ENCODE assay signal across 8 cellular contexts in genomic region chr14:65101631-65102440, GRCh38. TPM values are rescaled to one million over a fixed set of nuclear protein-coding genes. Genes with fewer than 3 reads are reported as not detected.
DNase-seq lines count a peak whose midpoint lies in the region; ATAC-seq and TF ChIP-seq lines count a peak whose summit lies in the region.

No MANE protein-coding gene starts in this region.

- no peak for TF ChIP-seq CTCF in AG04449 (IDR thresholded peaks at IDR 0.05; ENCODE audit: insufficient read depth, low read length, missing control alignments)
- TF ChIP-seq CTCF in ascending aorta (IDR thresholded peaks at IDR 0.05), result no peak

- intact Hi-C loops in ascending aorta (cut with DNase I), result loop anchor here (1.0 to 10.0 kb wide), 5 partner anchors 55 to 715 kb away; partner anchors contain the start of genes CHURC1, FUT8 and MTHFD1

- POLR2A ChIA-PET in AG04449 (lab: Yijun Ruan, JAX), result interaction anchor here (0.8 to 1.0 kb wide), 2 partner anchors 19 to 37 kb away, joined by 3 read pairs; no protein-coding TSS in a partner anchor

- peak overlapping the region; percentile 88 for H3K9ac ChIP-seq in SK-N-MC (ENCODE audit: insufficient read length)

- peaks cover 7% of the 10 kb centered on the region for H3K4me1 ChIP-seq in HAP-1
- H3K4me1 ChIP-seq in ascending aorta, result peaks cover 11 to 38% of the 10 kb centered on the region in 2 donors

- CTCF ChIA-PET in AG04449 (lab: Yijun Ruan, JAX), result no interaction called here

- H3K27ac ChIP-seq in SK-N-MC (no peak overlapping the region), ascending aorta (peak overlapping the region; percentile 81 to 88)

- H3K4me1 Mint-ChIP-seq in immature natural killer cell, result peaks cover 47 to 55% of the 10 kb centered on the region in 2 donors

- H3K9me3 ChIP-seq in HAP-1 (no peaks in the 10 kb centered on the region), SK-N-MC (ENCODE audit: low read depth, low read length) (no peaks in the 10 kb centered on the region), ascending aorta (no peaks in the 10 kb centered on the region)

- no peak for DNase-seq in AG04449 (ENCODE audit: low read depth, low spot score)
- DNase-seq in HAP-1 (ENCODE audit: low spot score in 2 of 2), result peak in 1 of 2 experiments; percentile 25
- DNase-seq in SK-N-MC (ENCODE audit: low read depth, low spot score), result no peak
- DNase-seq in ascending aorta (ENCODE audit: low spot score in 2 of 2), result peak in 1 of 2 donors; percentile 65
- DNase-seq in immature natural killer cell, result peak; percentile 23 to 30 (median 30)
- peak; percentile 15 to 29 for DNase-seq in stimulated activated CD4-positive, alpha-beta T cell treated with anti-CD3 and anti-CD28 coated beads, Interleukin-1b, Interleukin-23, amount 100 ng/mL, for 4 hours (ENCODE audit: low read depth in 2 of 2)
- DNase-seq in mesenteric fat pad (ENCODE audit: low spot score), result no peak

- in situ Hi-C loops in HAP-1 (cut with MboI; ENCODE audit: low sequenced_read_pairs), result no loop called here

- H3K27ac Mint-ChIP-seq in immature natural killer cell, result peak overlapping the region; percentile 86 to 99 (median 96)

- peaks cover 9 to 14% (median 11%) of the 10 kb centered on the region in 3 donors for H3K27me3 Mint-ChIP-seq in immature natural killer cell (ENCODE audit: low read depth in 3 of 3)

- no peaks in the 10 kb centered on the region for H3K9me3 Mint-ChIP-seq in immature natural killer cell

- H3K4me3 ChIP-seq in AG04449 (ENCODE audit: low read depth, low read length), result peak overlapping the region; percentile 77
- H3K4me3 ChIP-seq in HAP-1, result peak overlapping the region; percentile 87
- peak overlapping the region; percentile 83 for H3K4me3 ChIP-seq in SK-N-MC
- peak overlapping the region; percentile 89 to 93 for H3K4me3 ChIP-seq in ascending aorta

- H3K36me3 Mint-ChIP-seq in immature natural killer cell, result peaks cover 0 to 5% (median 0%) of the 10 kb centered on the region in 3 donors

- peak overlapping the region; percentile 88 to 94 (median 91) for H3K4me3 Mint-ChIP-seq in immature natural killer cell

- ATAC-seq in GM19328 (IDR thresholded peaks at IDR 0.05; ENCODE audit: unreplicated experiment), result no peak

- H3K36me3 ChIP-seq in HAP-1 (replicated peaks) (peaks cover 13% of the 10 kb centered on the region), SK-N-MC (ENCODE audit: insufficient read depth, low read length) (peaks cover 25% of the 10 kb centered on the region), ascending aorta (no peaks in the 10 kb centered on the region)

- H3K27me3 ChIP-seq in HAP-1 (ENCODE audit: low read depth) (no peaks in the 10 kb centered on the region), ascending aorta (no peaks in the 10 kb centered on the region)

RNA-seq across cellular contexts. Expression of gene MAX, which starts 0.5 kb away (rescaled TPM):
- total RNA-seq in ascending aorta, result 26.8 TPM
- 100 to 1,000 TPM; 121 to 139 (median 135) TPM for polyA plus RNA-seq in immature natural killer cell
- 97.5 TPM for total RNA-seq in mesenteric fat pad

Comparison
In these comparisons a context has a peak if more than half of its experiments do, and no peak if none do; other contexts are left out.
1. DNase-seq: peak in immature natural killer cell (3 of 3) and stimulated activated CD4-positive, alpha-beta T cell treated with anti-CD3 and anti-CD28 coated beads, Interleukin-1b, Interleukin-23, amount 100 ng/mL, for 4 hours (2 of 2); none in AG04449 (single experiment), SK-N-MC (single experiment) and mesenteric fat pad (single experiment).
2. Peak in every context shown above with its lines, with median percentiles within 50 percentile points of each other: H3K4me3 ChIP-seq.